ENCODE assay signal across 18 cellular contexts in the genomic region with DNA sequence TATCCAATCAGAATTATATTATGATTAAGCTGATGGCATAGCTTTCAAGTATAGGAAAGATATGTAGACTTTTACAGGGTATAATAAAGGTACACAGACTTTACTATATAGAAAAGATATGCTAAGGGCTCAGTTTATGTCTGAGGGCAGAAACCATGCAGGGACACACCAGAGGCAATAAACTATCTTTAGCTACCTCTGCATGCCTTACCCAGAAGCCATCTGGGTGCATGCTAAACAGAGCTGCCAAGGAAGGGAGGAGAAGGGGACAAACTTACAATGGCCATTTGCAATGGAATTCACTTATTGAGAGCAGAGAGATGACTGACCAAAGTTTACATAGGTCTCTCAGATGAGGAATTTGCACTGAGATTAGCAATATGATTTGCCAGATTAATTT.
A peak's percentile ranks its signal among the peaks of the same experiment; 100 is the strongest.
DNase-seq lines count a peak whose midpoint lies in the region; ATAC-seq and TF ChIP-seq lines count a peak whose summit lies in the region.
"Had no signal": no experiment of that assay in that cellular context is flagged by ENCODE, and none has a peak within 500 bp of the region (broad histone marks: within the 10 kb centered on the region; RNA-seq: fewer than 3 reads in every experiment).

No MANE protein-coding gene starts in this region.

- peak; percentile 68 for DNase-seq in NCI-H82 (lab: John Stamatoyannopoulos, UW)
- no peak for DNase-seq in NCI-H82 treated with DMSO at 0.1 percent for 48 hours (lab: John Stamatoyannopoulos, UW; ENCODE audit: unreplicated experiment)
- DNase-seq in Right ventricle myocardium inferior (ENCODE audit: missing footprints) = no peak
- no peak for DNase-seq in left ventricle myocardium inferior
- no peak for DNase-seq in heart right ventricle
- no peak for DNase-seq in cardiac septum (ENCODE audit: low spot score)
- DNase-seq in effector memory CD4-positive, alpha-beta T cell = no peak
- DNase-seq: Caco-2; CD4-positive, CD25-positive, alpha-beta regulatory T cell; CD8-positive, alpha-beta T cell; DMS153; DND-41; GOT3; H7; HCEC 1CT had no signal

- intact Hi-C loops in Right ventricle myocardium inferior (cut with DNase I) (no loop called here), left ventricle myocardium inferior (cut with micrococcal nuclease) (no loop called here), heart right ventricle (cut with DNase I) (no loop called here), cardiac septum (cut with DNase I) (no loop called here)

- no peaks in the 10 kb centered on the region for H3K27me3 ChIP-seq in left ventricle myocardium inferior (ENCODE audit: low read depth)
- H3K27me3 ChIP-seq in heart right ventricle = no peaks in the 10 kb centered on the region
- H3K27me3 ChIP-seq in effector memory CD4-positive, alpha-beta T cell (replicated peaks; ENCODE audit: control insufficient read depth, insufficient read depth, low read length, poor library complexity, severe bottlenecking) = no peaks in the 10 kb centered on the region
- H3K27me3 ChIP-seq: BLaER1 had no signal

- no peak overlapping the region for H3K27ac ChIP-seq in left ventricle myocardium inferior (replicated peaks)
- no peak overlapping the region for H3K27ac ChIP-seq in heart right ventricle
- H3K27ac ChIP-seq in effector memory CD4-positive, alpha-beta T cell (ENCODE audit: insufficient read depth, low read length, poor library complexity, severe bottlenecking) = no peak overlapping the region
- H3K27ac ChIP-seq: 22Rv1, BLaER1, C4-2B had no signal

- peaks cover 10% of the 10 kb centered on the region for H3K9me3 ChIP-seq in left ventricle myocardium inferior (replicated peaks)
- peaks cover 0 to 21% (median 0%) of the 10 kb centered on the region in 11 donors for H3K9me3 ChIP-seq in heart right ventricle
- no peaks in the 10 kb centered on the region for H3K9me3 ChIP-seq in effector memory CD4-positive, alpha-beta T cell (ENCODE audit: control insufficient read depth, low read length)
- H3K9me3 ChIP-seq: BLaER1 had no signal

- H3K4me1 ChIP-seq in left ventricle myocardium inferior = no peaks in the 10 kb centered on the region
- H3K4me1 ChIP-seq in heart right ventricle = peaks cover 0 to 4% (median 0%) of the 10 kb centered on the region in 9 donors
- no peaks in the 10 kb centered on the region for H3K4me1 ChIP-seq in effector memory CD4-positive, alpha-beta T cell (ENCODE audit: control insufficient read depth, insufficient read depth, low read length, poor library complexity, severe bottlenecking)
- H3K4me1 ChIP-seq: BLaER1, Caco-2 had no signal

- no peak overlapping the region for H3K4me3 ChIP-seq in left ventricle myocardium inferior
- H3K4me3 ChIP-seq in heart right ventricle = no peak overlapping the region
- no peak overlapping the region for H3K4me3 ChIP-seq in effector memory CD4-positive, alpha-beta T cell (ENCODE audit: insufficient read depth, low read depth, low read length, poor library complexity, severe bottlenecking)
- H3K4me3 ChIP-seq: BLaER1 had no signal

- H3K36me3 ChIP-seq in left ventricle myocardium inferior = no peaks in the 10 kb centered on the region
- H3K36me3 ChIP-seq in heart right ventricle = no peaks in the 10 kb centered on the region
- H3K36me3 ChIP-seq in effector memory CD4-positive, alpha-beta T cell (ENCODE audit: control insufficient read depth, insufficient read depth, low read length) = no peaks in the 10 kb centered on the region
- H3K36me3 ChIP-seq: BLaER1 had no signal

- TF ChIP-seq CTCF in left ventricle myocardium inferior (IDR thresholded peaks at IDR 0.05; ENCODE audit: borderline replicate concordance) = no peak
- no peak for TF ChIP-seq CTCF in heart right ventricle (IDR thresholded peaks at IDR 0.05)

- ATAC-seq in Right ventricle myocardium inferior (peak; percentile 42), heart right ventricle (peak in 5 of 8 donors; percentile 52 to 77 (median 63))
- ATAC-seq: CD8-positive, alpha-beta T cell had no signal
